Comparison of ENCODE assay signal across 8 cellular contexts in the genomic region with DNA sequence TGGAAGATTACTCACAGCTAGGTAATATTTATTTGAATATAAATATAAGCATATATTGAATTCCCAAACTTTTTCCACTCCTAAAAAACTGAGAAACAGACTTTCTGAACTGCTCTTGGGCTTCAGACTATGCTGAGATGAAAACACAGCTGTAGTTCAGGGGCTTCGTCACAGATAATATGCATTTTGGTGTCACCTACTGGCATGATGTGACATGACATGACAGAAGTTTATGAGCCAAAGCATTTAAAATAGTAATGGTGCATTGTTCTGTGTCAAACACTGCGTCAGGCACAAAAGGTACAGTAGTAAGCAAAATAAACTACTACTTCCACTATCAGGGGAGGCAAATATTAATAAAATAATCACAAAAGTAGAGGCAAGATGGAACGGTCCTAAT.
DNase-seq lines count a peak whose midpoint lies in the region; ATAC-seq and TF ChIP-seq lines count a peak whose summit lies in the region.

No MANE protein-coding gene starts in this region.

- H3K79me2 ChIP-seq in DND-41 (ENCODE audit: insufficient read depth, low read length) (no peaks in the 10 kb centered on the region), smooth muscle cell (ENCODE audit: low read depth) (no peaks in the 10 kb centered on the region)

- WGBS in smooth muscle cell (ENCODE audit: low lambda C conversion rate): 49% methylated on average over 3 of the region's 3 CpGs

- H2AFZ ChIP-seq in DND-41 (ENCODE audit: low read depth, low read length) (no peak overlapping the region), smooth muscle cell (ENCODE audit: low read depth) (no peak overlapping the region)

- no peak overlapping the region for H3K4me3 ChIP-seq in DND-41 (ENCODE audit: low read depth in 1 of 2, low read length in 2 of 2)
- no peak overlapping the region for H3K4me3 ChIP-seq in HL-60 (replicated peaks; ENCODE audit: insufficient read depth, low read length)
- no peak overlapping the region for H3K4me3 ChIP-seq in RWPE2 (ENCODE audit: severe bottlenecking)
- H3K4me3 ChIP-seq in smooth muscle cell: no peak overlapping the region

- TF ChIP-seq CTCF in DND-41 (IDR thresholded peaks at IDR 0.05; ENCODE audit: borderline replicate concordance, extremely low read depth, low read length, poor library complexity, severe bottlenecking) (peak; percentile 64), HL-60 (IDR thresholded peaks at IDR 0.05; ENCODE audit: insufficient read depth, low read length) (peak; percentile 57), RWPE2 (IDR thresholded peaks at IDR 0.05; ENCODE audit: poor library complexity, severe bottlenecking) (peak; percentile 76), foreskin keratinocyte (conservative IDR thresholded peaks at IDR 0.05) (peak; percentile 67), smooth muscle cell (IDR thresholded peaks at IDR 0.05; ENCODE audit: borderline replicate concordance, insufficient read depth, poor library complexity, severe bottlenecking) (peak; percentile 54)

- H3K27ac ChIP-seq in DND-41 (ENCODE audit: low read length): no peak overlapping the region
- no peak overlapping the region for H3K27ac ChIP-seq in HL-60 (replicated peaks)
- H3K27ac ChIP-seq in RWPE2 (ENCODE audit: poor library complexity, severe bottlenecking): peak overlapping the region; percentile 87
- H3K27ac ChIP-seq in foreskin keratinocyte: no peak overlapping the region
- H3K27ac ChIP-seq in smooth muscle cell (ENCODE audit: low read depth): peak overlapping the region; percentile 95

- H3F3A ChIP-seq in smooth muscle cell (ENCODE audit: low read depth): peaks cover 19% of the 10 kb centered on the region

- peak; percentile 67; the same call in 2 of the 3 replicates for ATAC-seq in DND-41 (ENCODE audit: insufficient read depth, low read depth)
- peak; percentile 91 for ATAC-seq in GM19395 (IDR thresholded peaks at IDR 0.05; ENCODE audit: unreplicated experiment)
- ATAC-seq in RWPE2 (ENCODE audit: low read depth): no peak
- ATAC-seq in foreskin keratinocyte: no peak

- no peaks in the 10 kb centered on the region for H3K27me3 ChIP-seq in DND-41 (ENCODE audit: insufficient read depth, low read length, poor library complexity)
- H3K27me3 ChIP-seq in HL-60 (ENCODE audit: insufficient read depth, poor library complexity, severe bottlenecking): no peaks in the 10 kb centered on the region
- H3K27me3 ChIP-seq in RWPE2 (ENCODE audit: insufficient read depth, poor library complexity, severe bottlenecking): no peaks in the 10 kb centered on the region
- no peaks in the 10 kb centered on the region for H3K27me3 ChIP-seq in foreskin keratinocyte
- H3K27me3 ChIP-seq in smooth muscle cell (ENCODE audit: low read depth): no peaks in the 10 kb centered on the region

- H3K36me3 ChIP-seq in DND-41 (ENCODE audit: insufficient read depth, low read length) (no peaks in the 10 kb centered on the region), RWPE2 (ENCODE audit: low read depth) (no peaks in the 10 kb centered on the region), smooth muscle cell (ENCODE audit: low read depth) (no peaks in the 10 kb centered on the region)

- DNase-seq in DND-41 (peak; percentile 23), HL-60 (ENCODE audit: low read depth in 1 of 2, low spot score in 1 of 2) (peak in 1 of 2 experiments; percentile 55), RWPE2 (ENCODE audit: low spot score) (no peak), foreskin keratinocyte (no peak), smooth muscle cell (lab: John Stamatoyannopoulos, UW; ENCODE audit: unreplicated experiment) (no peak), cerebellum (ENCODE audit: low spot score) (no peak)
- no peak for DNase-seq in activated CD8-positive, alpha-beta memory T cell treated with anti-CD3 and anti-CD28 coated beads for 24 hours

- H3K4me1 ChIP-seq in DND-41 (ENCODE audit: insufficient read depth, low read length) (no peaks in the 10 kb centered on the region), RWPE2 (ENCODE audit: insufficient read depth, poor library complexity, severe bottlenecking) (peaks cover 64% of the 10 kb centered on the region), foreskin keratinocyte (peaks cover 31% of the 10 kb centered on the region), smooth muscle cell (ENCODE audit: low read depth) (peaks cover 13% of the 10 kb centered on the region)

- H4K20me1 ChIP-seq in DND-41 (ENCODE audit: insufficient read depth, low read length): no peaks in the 10 kb centered on the region
- no peaks in the 10 kb centered on the region for H4K20me1 ChIP-seq in smooth muscle cell (ENCODE audit: low read depth)

- H3K9me3 ChIP-seq in DND-41 (ENCODE audit: insufficient read depth, low read length, severe bottlenecking) (no peaks in the 10 kb centered on the region), RWPE2 (ENCODE audit: severe bottlenecking) (no peaks in the 10 kb centered on the region), smooth muscle cell (replicated peaks; ENCODE audit: low read depth) (no peaks in the 10 kb centered on the region)

- no peak overlapping the region for H3K9ac ChIP-seq in DND-41 (ENCODE audit: low read depth, low read length)
- H3K9ac ChIP-seq in smooth muscle cell (ENCODE audit: low read depth): peak overlapping the region; percentile 5

- H3K4me2 ChIP-seq in DND-41 (ENCODE audit: insufficient read depth, low read length) (no peak overlapping the region), smooth muscle cell (peak overlapping the region; percentile 63)

Comparison
In these comparisons a context has a peak if more than half of its experiments do, and no peak if none do; other contexts are left out.
1. ATAC-seq: peak in DND-41 (single experiment) and GM19395 (single experiment); none in RWPE2 (single experiment) and foreskin keratinocyte (single experiment).
2. H3K27ac ChIP-seq: peak in RWPE2 (single experiment) and smooth muscle cell (single experiment); none in DND-41 (single experiment), HL-60 (single experiment) and foreskin keratinocyte (single experiment).
3. Peak in every context shown above with its lines, with median percentiles within 50 percentile points of each other: CTCF ChIP-seq.